ENCODE assay signal across 26 cellular contexts in genomic region chrX:40984962-40985361, GRCh38.
"Had no signal": no experiment of that assay in that cellular context is flagged by ENCODE, and none has a peak within 500 bp of the region (broad histone marks: within the 10 kb centered on the region; RNA-seq: fewer than 3 reads in every experiment).

No MANE protein-coding gene starts in this region.

- H3K27ac ChIP-seq: coronary artery, dorsolateral prefrontal cortex, esophagus muscularis mucosa, foreskin keratinocyte, gastroesophageal sphincter, heart left ventricle, hepatocyte, left lung, lower lobe of right lung had no signal

- H3K4me3 ChIP-seq: coronary artery, dorsolateral prefrontal cortex, esophagus muscularis mucosa, gastroesophageal sphincter, heart left ventricle, hepatocyte, left lung, lower lobe of right lung, mucosa of descending colon had no signal

- H3K9me3 Mint-ChIP-seq: immature natural killer cell had no signal

- H3K27me3 Mint-ChIP-seq: naive thymus-derived CD8-positive, alpha-beta T cell had no signal

- H3K4me3 Mint-ChIP-seq: immature natural killer cell; mesothelial cell of epicardium; naive B cell; naive thymus-derived CD8-positive, alpha-beta T cell had no signal

- DNase-seq: dermis blood vessel endothelial cell; dorsolateral prefrontal cortex; effector CD4-positive, alpha-beta T cell; effector memory CD4-positive, alpha-beta T cell; foreskin keratinocyte; heart left ventricle; hypothalamus; immature natural killer cell; islet precursor cell; kidney; kidney glomerular epithelial cell; left colon; left lung; left ventricle myocardium superior; lower lobe of right lung; mesenchymal stem cell; mucosa of descending colon; naive B cell; naive thymus-derived CD8-positive, alpha-beta T cell had no signal

- FAIRE-seq: endothelial cell of umbilical vein, frontal cortex had no signal

- H3K4me1 Mint-ChIP-seq: immature natural killer cell, mesothelial cell of epicardium had no signal

- H3K27ac Mint-ChIP-seq: immature natural killer cell; mesothelial cell of epicardium; naive thymus-derived CD8-positive, alpha-beta T cell had no signal

- H3K4me1 ChIP-seq: esophagus muscularis mucosa, foreskin keratinocyte, gastroesophageal sphincter, heart left ventricle, left lung, lower lobe of right lung had no signal

- H3K27me3 ChIP-seq: esophagus muscularis mucosa, foreskin keratinocyte, gastroesophageal sphincter, hepatocyte had no signal

- H3K79me2 ChIP-seq: hepatocyte had no signal

- H2AFZ ChIP-seq: hepatocyte had no signal

- H3K4me2 ChIP-seq: hepatocyte had no signal

- H3K9me3 ChIP-seq: esophagus muscularis mucosa, gastroesophageal sphincter, heart left ventricle, left lung, lower lobe of right lung, mucosa of descending colon had no signal

- H3K36me3 ChIP-seq: esophagus muscularis mucosa, gastroesophageal sphincter, heart left ventricle, left lung, lower lobe of right lung had no signal

- ATAC-seq: foreskin keratinocyte; gastroesophageal sphincter; heart left ventricle; left colon; left lung; left ventricle myocardium superior; lower lobe of right lung; mucosa of descending colon; naive thymus-derived CD8-positive, alpha-beta T cell had no signal
